ENCODE assay signal across 10 cellular contexts in the genomic region with DNA sequence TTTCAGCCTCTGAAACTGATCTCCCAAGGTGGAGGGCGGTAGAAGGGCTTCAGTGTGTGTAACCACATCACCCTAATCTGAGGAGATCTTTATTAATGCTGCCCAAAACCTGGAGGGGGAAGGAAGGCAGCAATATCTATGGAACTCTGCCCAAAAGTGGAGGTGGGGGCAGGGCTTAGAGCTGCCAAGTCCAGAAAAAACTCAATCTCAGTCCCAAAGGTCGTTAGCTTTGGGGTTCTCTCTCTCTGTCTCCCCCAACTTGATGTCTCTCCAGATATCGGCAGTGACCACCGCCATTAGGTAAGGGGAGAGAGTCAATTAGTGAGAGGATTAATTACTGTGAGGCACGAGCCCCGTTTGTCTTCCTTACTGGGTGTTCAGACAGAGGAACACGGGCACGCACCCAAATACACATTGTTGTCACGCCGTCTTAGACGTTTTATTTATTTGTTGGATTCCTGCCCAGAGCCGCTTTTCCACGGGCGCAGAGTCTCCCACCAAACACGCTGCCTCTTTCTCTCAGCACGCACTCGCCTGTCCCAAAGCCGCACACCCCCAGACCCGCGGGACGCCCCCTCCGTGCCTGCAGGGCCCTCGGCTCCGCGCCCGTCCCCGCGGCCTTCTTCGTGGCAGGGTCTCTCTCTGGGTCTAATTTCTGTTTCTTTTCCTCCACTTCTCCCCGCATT. TPM values are rescaled to one million over a fixed set of nuclear protein-coding genes. Genes with fewer than 3 reads are reported as not detected.
A peak's percentile ranks its signal among the peaks of the same experiment; 100 is the strongest.
DNase-seq lines count a peak whose midpoint lies in the region; ATAC-seq, FAIRE-seq and TF ChIP-seq lines count a peak whose summit lies in the region.
"Had no signal": no experiment of that assay in that cellular context is flagged by ENCODE, and none has a peak within 500 bp of the region (broad histone marks: within the 10 kb centered on the region; RNA-seq: fewer than 3 reads in every experiment).

No MANE protein-coding gene starts in this region.

- no peaks in the 10 kb centered on the region for H3K9me3 ChIP-seq in CD4-positive, alpha-beta memory T cell (ENCODE audit: control insufficient read depth in 1 of 2, low read length in 2 of 2)
- no peaks in the 10 kb centered on the region for H3K9me3 ChIP-seq in HUES6 (ENCODE audit: control insufficient read depth, insufficient read depth, low read depth, low read length)

- peak overlapping the region; percentile 63 to 85 (median 74) for H3K4me3 Mint-ChIP-seq in CD4-positive, alpha-beta memory T cell
- H3K4me3 Mint-ChIP-seq in central memory CD8-positive, alpha-beta T cell, result peak overlapping the region; percentile 51
- H3K4me3 Mint-ChIP-seq in natural killer cell, result peak overlapping the region; percentile 41

- H3K27me3 Mint-ChIP-seq in CD4-positive, alpha-beta memory T cell, result peaks cover 76 to 81% of the 10 kb centered on the region in 2 donors
- peaks cover 96% of the 10 kb centered on the region for H3K27me3 Mint-ChIP-seq in central memory CD8-positive, alpha-beta T cell
- peaks cover 77 to 81% of the 10 kb centered on the region in 2 donors for H3K27me3 Mint-ChIP-seq in natural killer cell (ENCODE audit: low read depth in 2 of 2)

- no peak for ATAC-seq in central memory CD8-positive, alpha-beta T cell (replicated peaks; ENCODE audit: extremely low read depth, poor library complexity, severe bottlenecking)
- ATAC-seq in natural killer cell (no peak), Right ventricle myocardium inferior (no peak)

- no peak for TF ChIP-seq CTCF in natural killer cell (IDR thresholded peaks at IDR 0.05)
- TF ChIP-seq CTCF in D721Med (IDR thresholded peaks at IDR 0.05; ENCODE audit: insufficient read depth, missing control alignments), result no peak

- H3K27me3 ChIP-seq in CD4-positive, alpha-beta memory T cell (ENCODE audit: insufficient read depth, low read length), result peaks cover 77% of the 10 kb centered on the region
- peaks cover 97% of the 10 kb centered on the region for H3K27me3 ChIP-seq in HUES6 (ENCODE audit: control insufficient read depth, insufficient read depth, low read length)

- H3K4me1 Mint-ChIP-seq in CD4-positive, alpha-beta memory T cell, result peaks cover 32 to 65% (median 49%) of the 10 kb centered on the region in 4 donors
- H3K4me1 Mint-ChIP-seq in central memory CD8-positive, alpha-beta T cell, result peaks cover 41% of the 10 kb centered on the region
- peaks cover 46 to 62% of the 10 kb centered on the region in 2 donors for H3K4me1 Mint-ChIP-seq in natural killer cell

- CTCF ChIA-PET in CD4-positive, alpha-beta memory T cell (lab: Charles Lee; ENCODE audit: partially characterized antibody), result no interaction called here

- intact Hi-C loops in CD4-positive, alpha-beta memory T cell (cut with micrococcal nuclease), result no loop called here
- intact Hi-C loops in natural killer cell (cut with micrococcal nuclease) (no loop called here), Right ventricle myocardium inferior (cut with DNase I) (no loop called here)

- peak overlapping the region in 2 of 7 donors; percentile 74 to 78 for H3K27ac Mint-ChIP-seq in CD4-positive, alpha-beta memory T cell
- H3K27ac Mint-ChIP-seq in central memory CD8-positive, alpha-beta T cell (ENCODE audit: low read depth), result no peak overlapping the region
- no peak overlapping the region for H3K27ac Mint-ChIP-seq in natural killer cell

- H3K9me3 Mint-ChIP-seq in CD4-positive, alpha-beta memory T cell, result peaks cover 0 to 7% (median 0%) of the 10 kb centered on the region in 8 donors
- no peaks in the 10 kb centered on the region for H3K9me3 Mint-ChIP-seq in central memory CD8-positive, alpha-beta T cell
- no peaks in the 10 kb centered on the region for H3K9me3 Mint-ChIP-seq in natural killer cell

- H3K27ac ChIP-seq in CD4-positive, alpha-beta memory T cell (ENCODE audit: low read depth, low read length), result no peak overlapping the region
- H3K27ac ChIP-seq in HUES6 (ENCODE audit: low read depth, low read length), result no peak overlapping the region

- peaks cover 60% of the 10 kb centered on the region for H3K4me1 ChIP-seq in CD4-positive, alpha-beta memory T cell (ENCODE audit: insufficient read depth, low read length)
- peaks cover 73% of the 10 kb centered on the region for H3K4me1 ChIP-seq in HUES6 (ENCODE audit: control insufficient read depth, insufficient read depth, low read length)

- H3K9ac ChIP-seq in HUES6 (ENCODE audit: low read length), result peak overlapping the region; percentile 8

- POLR2A ChIA-PET in CD4-positive, alpha-beta memory T cell (lab: Charles Lee; ENCODE audit: partially characterized antibody), result no interaction called here

- H3K36me3 Mint-ChIP-seq in CD4-positive, alpha-beta memory T cell, result no peaks in the 10 kb centered on the region
- peaks cover 15% of the 10 kb centered on the region for H3K36me3 Mint-ChIP-seq in central memory CD8-positive, alpha-beta T cell (ENCODE audit: insufficient read depth)
- H3K36me3 Mint-ChIP-seq in natural killer cell, result no peaks in the 10 kb centered on the region

- DNase-seq in CD4-positive, alpha-beta memory T cell, result no peak
- DNase-seq in central memory CD8-positive, alpha-beta T cell (ENCODE audit: low spot score in 2 of 2), result no peak
- no peak for DNase-seq in natural killer cell
- DNase-seq in nucleus accumbens (lab: John Stamatoyannopoulos, UW), result no peak
- DNase-seq in SKM-1 treated with dmso at 0.1 percent for 144 hours (lab: John Stamatoyannopoulos, UW; ENCODE audit: unreplicated experiment), result no peak
- no peak for DNase-seq in D721Med (ENCODE audit: insufficient read length, low spot score)
- no peak for DNase-seq in Right ventricle myocardium inferior (ENCODE audit: missing footprints)
- DNase-seq: activated CD4-positive, alpha-beta T cell treated with anti-CD3 and anti-CD28 coated beads, Interleukin-2, amount 50 U/mL, for 48 hours had no signal

- FAIRE-seq in D721Med (lab: Jason Lieb, UNC), result no peak

- H3K36me3 ChIP-seq in CD4-positive, alpha-beta memory T cell (ENCODE audit: insufficient read depth, low read length), result no peaks in the 10 kb centered on the region
- no peaks in the 10 kb centered on the region for H3K36me3 ChIP-seq in HUES6 (ENCODE audit: control insufficient read depth, insufficient read depth, low read length)

- H3K4me3 ChIP-seq in CD4-positive, alpha-beta memory T cell (ENCODE audit: low read length in 2 of 2), result no peak overlapping the region
- peak overlapping the region; percentile 34; the same call in 1 of the 2 replicates for H3K4me3 ChIP-seq in HUES6 (ENCODE audit: low read depth, low read length)

RNA-seq across cellular contexts. Expression of a gene that starts 5.4 kb away (rescaled TPM):
- total RNA-seq in CD4-positive, alpha-beta memory T cell, result not detected
- polyA plus RNA-seq in CD4-positive, alpha-beta memory T cell, result not detected
- total RNA-seq in natural killer cell (not detected), Right ventricle myocardium inferior (not detected)
- total RNA-seq: lung microvascular endothelial cell had no signal

RNA-seq across cellular contexts. Expression of a gene that starts 16.9 kb away (rescaled TPM):
- total RNA-seq in CD4-positive, alpha-beta memory T cell, result 10 to 100 TPM; 60.5 to 61.2 TPM
- 10 to 100 TPM; 52.0 to 89.4 TPM for polyA plus RNA-seq in CD4-positive, alpha-beta memory T cell
- 10 to 100 TPM; 60.1 to 67.2 (median 63.2) TPM for total RNA-seq in natural killer cell
- 23.9 TPM for total RNA-seq in Right ventricle myocardium inferior
